ENCODE assay signal across 10 cellular contexts in genomic region chr11:124783002-124783401, GRCh38. TPM values are rescaled to one million over a fixed set of nuclear protein-coding genes. Genes with fewer than 3 reads are reported as not detected.
"Had no signal": no experiment of that assay in that cellular context is flagged by ENCODE, and none has a peak within 500 bp of the region (broad histone marks: within the 10 kb centered on the region; RNA-seq: fewer than 3 reads in every experiment).

No MANE protein-coding gene starts in this region.

- ATAC-seq: HCT116 had no signal

- H3K4me3 Mint-ChIP-seq: H9, HFFc6 had no signal

- H3K27ac Mint-ChIP-seq: HFFc6 had no signal

- H2AFZ ChIP-seq: GM23248 had no signal

- H3K4me1 ChIP-seq: HAP-1 had no signal

- H3K9me3 ChIP-seq: HAP-1 had no signal

- DNase-seq: GM23248, GOT3, H7, H9, HCEC 1CT, HFFc6 had no signal

- H3K27ac ChIP-seq: GM23248 had no signal

- H3K4me3 ChIP-seq: GM23248, HAP-1 had no signal

- H3K9ac ChIP-seq: GM23248 had no signal

- H3K9me3 Mint-ChIP-seq: H9, HFFc6 had no signal

RNA-seq across cellular contexts. Expression of gene ESAM, which starts 20.9 kb away (rescaled TPM):
- total RNA-seq: GM23248, H1 had no signal
- polyA plus RNA-seq: GM23248 had no signal

RNA-seq across cellular contexts. Expression of gene VSIG2, which starts 30.9 kb away (rescaled TPM):
- total RNA-seq: GM23248, H1, H4, H9 had no signal
- polyA plus RNA-seq: GM23248 had no signal
